ENCODE assay signal across 27 cellular contexts in genomic region chr7:19269301-19269700, GRCh38.
"Had no signal": no experiment of that assay in that cellular context is flagged by ENCODE, and none has a peak within 500 bp of the region (broad histone marks: within the 10 kb centered on the region; RNA-seq: fewer than 3 reads in every experiment).

No MANE protein-coding gene starts in this region.

- H3K4me3 Mint-ChIP-seq: activated CD4-positive, alpha-beta T cell treated with anti-CD3 and anti-CD28 coated beads for 36 hours; activated CD8-positive, alpha-beta memory T cell treated with anti-CD3 and anti-CD28 coated beads, Interleukin-2, amount 10 ng/mL, durations not matched to agents 7 days and 5 days; activated CD8-positive, alpha-beta T cell treated with anti-CD3 and anti-CD28 coated beads, Interleukin-2, amount 10 ng/mL, durations not matched to agents 7 days and 5 days; activated naive CD4-positive, alpha-beta T cell treated with anti-CD3 and anti-CD28 coated beads, Interleukin-2, amount 50 U/mL, for 24 hours; activated naive CD8-positive, alpha-beta T cell treated with anti-CD3 and anti-CD28 coated beads, Interleukin-2, amount 50 U/mL, for 24 hours; central memory CD8-positive, alpha-beta T cell; nephron; T-helper 2 cell treated with Interferon-gamma antibody and Interleukin-4, amounts not matched to agents 5 μg/mL and 100 μg/mL, for 36 hours had no signal

- H3K27me3 ChIP-seq: esophagus muscularis mucosa, foreskin keratinocyte, heart right ventricle, left lung, sigmoid colon, suprapubic skin, tibial artery, upper lobe of right lung had no signal

- DNase-seq: activated CD4-positive, alpha-beta T cell treated with anti-CD3 and anti-CD28 coated beads for 36 hours; activated CD4-positive, CD25-positive, alpha-beta regulatory T cell; activated CD8-positive, alpha-beta memory T cell treated with anti-CD3 and anti-CD28 coated beads, Interleukin-2, amount 10 ng/mL, durations not matched to agents 7 days and 5 days; activated CD8-positive, alpha-beta T cell treated with anti-CD3 and anti-CD28 coated beads, Interleukin-2, amount 10 ng/mL, durations not matched to agents 7 days and 5 days; activated naive CD8-positive, alpha-beta T cell treated with anti-CD3 and anti-CD28 coated beads, Interleukin-2, amount 50 U/mL, for 24 hours; activated T-cell treated with anti-CD3 and anti-CD28 coated beads, Interleukin-2, amount 50 U/mL, for 48 hours; anterior cingulate cortex; dermis blood vessel endothelial cell; effector CD4-positive, alpha-beta T cell; foreskin keratinocyte; heart right ventricle; left lung; lower lobe of right lung; mesenchymal stem cell; sigmoid colon; stimulated activated CD4-positive, alpha-beta T cell treated with anti-CD3 and anti-CD28 coated beads, Interleukin-15, amount 100 ng/mL, for 24 hours; stimulated activated CD4-positive, alpha-beta T cell treated with anti-CD3 and anti-CD28 coated beads, Interleukin-2, amount 100 ng/mL, for 24 hours; stimulated activated naive CD4-positive, alpha-beta T cell; tibial artery; upper lobe of right lung had no signal

- H3K27ac ChIP-seq: esophagus muscularis mucosa, foreskin keratinocyte, heart right ventricle, left lung, lower lobe of right lung, sigmoid colon, suprapubic skin, tibial artery, upper lobe of right lung had no signal

- H3K36me3 Mint-ChIP-seq: activated CD8-positive, alpha-beta memory T cell treated with anti-CD3 and anti-CD28 coated beads, Interleukin-2, amount 10 ng/mL, durations not matched to agents 7 days and 5 days; activated naive CD4-positive, alpha-beta T cell treated with anti-CD3 and anti-CD28 coated beads, Interleukin-2, amount 50 U/mL, for 24 hours had no signal

- H3K4me3 ChIP-seq: esophagus muscularis mucosa, heart right ventricle, left lung, lower lobe of right lung, sigmoid colon, suprapubic skin, tibial artery, upper lobe of right lung had no signal

- H3K27me3 Mint-ChIP-seq: activated CD4-positive, alpha-beta T cell treated with anti-CD3 and anti-CD28 coated beads for 36 hours; activated CD8-positive, alpha-beta memory T cell treated with anti-CD3 and anti-CD28 coated beads, Interleukin-2, amount 10 ng/mL, durations not matched to agents 7 days and 5 days; activated naive CD4-positive, alpha-beta T cell treated with anti-CD3 and anti-CD28 coated beads, Interleukin-2, amount 50 U/mL, for 24 hours; activated naive CD8-positive, alpha-beta T cell treated with anti-CD3 and anti-CD28 coated beads, Interleukin-2, amount 50 U/mL, for 24 hours; central memory CD8-positive, alpha-beta T cell had no signal

- H3K9me3 ChIP-seq: esophagus muscularis mucosa, lower lobe of right lung, sigmoid colon, suprapubic skin, tibial artery, upper lobe of right lung had no signal

- H3K36me3 ChIP-seq: esophagus muscularis mucosa, heart right ventricle, left lung, lower lobe of right lung, sigmoid colon, suprapubic skin, tibial artery, upper lobe of right lung had no signal

- H3K4me1 ChIP-seq: esophagus muscularis mucosa, foreskin keratinocyte, heart right ventricle, left lung, lower lobe of right lung, sigmoid colon, suprapubic skin, tibial artery, upper lobe of right lung had no signal

- H3K9me3 Mint-ChIP-seq: activated naive CD4-positive, alpha-beta T cell treated with anti-CD3 and anti-CD28 coated beads, Interleukin-2, amount 50 U/mL, for 24 hours had no signal

- H3K4me1 Mint-ChIP-seq: activated CD4-positive, alpha-beta T cell treated with anti-CD3 and anti-CD28 coated beads for 36 hours; activated CD8-positive, alpha-beta memory T cell treated with anti-CD3 and anti-CD28 coated beads, Interleukin-2, amount 10 ng/mL, durations not matched to agents 7 days and 5 days; activated naive CD4-positive, alpha-beta T cell treated with anti-CD3 and anti-CD28 coated beads, Interleukin-2, amount 50 U/mL, for 24 hours; activated naive CD8-positive, alpha-beta T cell treated with anti-CD3 and anti-CD28 coated beads, Interleukin-2, amount 50 U/mL, for 24 hours; central memory CD8-positive, alpha-beta T cell; nephron had no signal

- H3K27ac Mint-ChIP-seq: activated CD4-positive, alpha-beta T cell treated with anti-CD3 and anti-CD28 coated beads for 36 hours; activated CD8-positive, alpha-beta memory T cell treated with anti-CD3 and anti-CD28 coated beads, Interleukin-2, amount 10 ng/mL, durations not matched to agents 7 days and 5 days; activated CD8-positive, alpha-beta T cell treated with anti-CD3 and anti-CD28 coated beads, Interleukin-2, amount 10 ng/mL, durations not matched to agents 7 days and 5 days; activated naive CD4-positive, alpha-beta T cell treated with anti-CD3 and anti-CD28 coated beads, Interleukin-2, amount 50 U/mL, for 24 hours; activated naive CD8-positive, alpha-beta T cell treated with anti-CD3 and anti-CD28 coated beads, Interleukin-2, amount 50 U/mL, for 24 hours; activated T-helper 2 cell treated with anti-CD3 and anti-CD28 coated beads, Interferon-gamma antibody, Interleukin-2, Interleukin-4, amounts not matched to agents 10 μg/mL and 5 μg/mL and 100 μg/mL, durations not matched to agents 14 hours and 24 hours and 36 hours; nephron; T-helper 2 cell treated with Interferon-gamma antibody and Interleukin-4, amounts not matched to agents 5 μg/mL and 100 μg/mL, for 36 hours had no signal
